In the genomic region with DNA sequence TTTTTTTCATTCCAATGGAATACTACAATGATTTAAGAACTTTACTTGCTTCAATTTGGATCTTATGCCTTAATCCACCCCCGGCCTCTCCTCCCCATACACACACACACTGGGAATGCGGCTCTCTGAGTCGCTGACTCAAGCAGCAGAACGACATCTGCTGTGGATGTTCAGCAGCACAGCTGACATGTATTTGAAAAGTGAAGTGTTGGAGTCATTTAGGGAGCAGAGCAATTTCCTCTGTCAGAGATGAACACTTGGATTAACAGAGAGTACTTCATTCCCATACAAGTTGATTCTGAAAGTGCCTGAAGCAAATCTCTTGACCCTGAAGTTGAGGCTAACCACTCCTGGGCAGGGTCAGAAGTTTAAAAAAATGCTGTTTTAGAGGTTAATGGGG, we compare ENCODE assay signal across 8 cellular contexts. TPM values are rescaled to one million over a fixed set of nuclear protein-coding genes. Genes with fewer than 3 reads are reported as not detected.
A peak's percentile ranks its signal among the peaks of the same experiment; 100 is the strongest.
DNase-seq lines count a peak whose midpoint lies in the region; ATAC-seq and TF ChIP-seq lines count a peak whose summit lies in the region.

No MANE protein-coding gene starts in this region.

- DNase-seq in HAP-1 (ENCODE audit: low spot score in 2 of 2) (peak; percentile 20 to 36), WTC11 (ENCODE audit: low spot score) (peak; percentile 16), right atrium auricular region (ENCODE audit: low spot score) (peak; percentile 76), skeletal muscle cell (ENCODE audit: low read depth) (peak; percentile 88), activated gamma-delta T cell treated with Interleukin-2 at 50 U/mL for 16 hours (no peak), SW 1271 (lab: John Stamatoyannopoulos, UW) (no peak), ecto neural progenitor cell (ENCODE audit: low spot score) (no peak)

- POLR2A ChIA-PET in WTC11 (lab: Charles Lee) = interaction anchor here (0.7 kb wide), 1 partner anchor 10 kb away, joined by 5 read pairs; no protein-coding TSS in a partner anchor

- CTCF ChIA-PET in WTC11 (lab: Charles Lee) = interaction anchor here (1.3 kb wide), 1 partner anchor 102 kb away, joined by 7 read pairs; no protein-coding TSS in a partner anchor

- no peaks in the 10 kb centered on the region for H3K36me3 Mint-ChIP-seq in WTC11

- in situ Hi-C loops in HAP-1 (cut with MboI; ENCODE audit: low sequenced_read_pairs) = no loop called here

- H3K27ac Mint-ChIP-seq in WTC11 = no peak overlapping the region

- no peaks in the 10 kb centered on the region for H3K9me3 ChIP-seq in HAP-1
- H3K9me3 ChIP-seq in right atrium auricular region = no peaks in the 10 kb centered on the region

- no peaks in the 10 kb centered on the region for H3K27me3 ChIP-seq in HAP-1 (ENCODE audit: low read depth)
- no peaks in the 10 kb centered on the region for H3K27me3 ChIP-seq in right atrium auricular region

- no peaks in the 10 kb centered on the region for H3K27me3 Mint-ChIP-seq in WTC11 (ENCODE audit: low read depth)

- H3K4me1 Mint-ChIP-seq in WTC11 = peaks cover 7% of the 10 kb centered on the region

- no peak overlapping the region for H3K4me3 Mint-ChIP-seq in WTC11

- peak overlapping the region; percentile 40 to 53 for H3K27ac ChIP-seq in right atrium auricular region

- no peaks in the 10 kb centered on the region for H3K36me3 ChIP-seq in HAP-1 (replicated peaks)
- H3K36me3 ChIP-seq in right atrium auricular region = no peaks in the 10 kb centered on the region

- TF ChIP-seq CTCF in WTC11 (IDR thresholded peaks at IDR 0.05) = no peak
- peak in 1 of 2 donors; percentile 56 for TF ChIP-seq CTCF in right atrium auricular region (IDR thresholded peaks at IDR 0.05)

- ATAC-seq in WTC11 (peak; percentile 67), HG02938 (IDR thresholded peaks at IDR 0.05; ENCODE audit: unreplicated experiment) (no peak)

- H3K4me1 ChIP-seq in HAP-1 (peaks cover 5% of the 10 kb centered on the region; the same call in 1 of the 2 replicates), right atrium auricular region (peaks cover 0 to 40% of the 10 kb centered on the region in 2 donors)

- H3K9me3 Mint-ChIP-seq in WTC11 = no peaks in the 10 kb centered on the region

- H3K4me3 ChIP-seq in HAP-1 = no peak overlapping the region
- H3K4me3 ChIP-seq in right atrium auricular region = no peak overlapping the region
- no peak overlapping the region for H3K4me3 ChIP-seq in skeletal muscle cell (ENCODE audit: low read depth, low read length)

TF ChIP-seq in WTC11, 78 proteins besides CTCF, POLR2A, EP300 and RAD21:
- TF ChIP-seq ESRRA (CRISPR knock-in tag; IDR thresholded peaks at IDR 0.05; ENCODE audit: borderline replicate concordance) (no peak), MYBL2 (CRISPR knock-in tag; IDR thresholded peaks at IDR 0.05) (no peak), TEAD4 (CRISPR knock-in tag; IDR thresholded peaks at IDR 0.05) (no peak), ELF4 (CRISPR knock-in tag; IDR thresholded peaks at IDR 0.05; ENCODE audit: low read depth) (no peak), NFYB (CRISPR knock-in tag; conservative IDR thresholded peaks at IDR 0.05; ENCODE audit: low read depth) (no peak), NR3C1 (CRISPR knock-in tag; conservative IDR thresholded peaks at IDR 0.05; ENCODE audit: low read depth) (no peak), OVOL2 (CRISPR knock-in tag; IDR thresholded peaks at IDR 0.05; ENCODE audit: borderline replicate concordance) (no peak), ZBTB21 (CRISPR knock-in tag; IDR thresholded peaks at IDR 0.05; ENCODE audit: borderline replicate concordance) (no peak), ZNF512 (CRISPR knock-in tag; IDR thresholded peaks at IDR 0.05; ENCODE audit: borderline replicate concordance) (no peak), ZBTB43 (CRISPR knock-in tag; IDR thresholded peaks at IDR 0.05) (no peak), CREB1 (CRISPR knock-in tag; IDR thresholded peaks at IDR 0.05) (no peak), MXD4 (CRISPR knock-in tag; IDR thresholded peaks at IDR 0.05; ENCODE audit: borderline replicate concordance) (no peak), ZNF416 (CRISPR knock-in tag; IDR thresholded peaks at IDR 0.05) (no peak), ZNF121 (CRISPR knock-in tag; IDR thresholded peaks at IDR 0.05) (no peak), CBFB (CRISPR knock-in tag; IDR thresholded peaks at IDR 0.05; ENCODE audit: low read depth) (no peak)
- TF ChIP-seq, protein P1, sequence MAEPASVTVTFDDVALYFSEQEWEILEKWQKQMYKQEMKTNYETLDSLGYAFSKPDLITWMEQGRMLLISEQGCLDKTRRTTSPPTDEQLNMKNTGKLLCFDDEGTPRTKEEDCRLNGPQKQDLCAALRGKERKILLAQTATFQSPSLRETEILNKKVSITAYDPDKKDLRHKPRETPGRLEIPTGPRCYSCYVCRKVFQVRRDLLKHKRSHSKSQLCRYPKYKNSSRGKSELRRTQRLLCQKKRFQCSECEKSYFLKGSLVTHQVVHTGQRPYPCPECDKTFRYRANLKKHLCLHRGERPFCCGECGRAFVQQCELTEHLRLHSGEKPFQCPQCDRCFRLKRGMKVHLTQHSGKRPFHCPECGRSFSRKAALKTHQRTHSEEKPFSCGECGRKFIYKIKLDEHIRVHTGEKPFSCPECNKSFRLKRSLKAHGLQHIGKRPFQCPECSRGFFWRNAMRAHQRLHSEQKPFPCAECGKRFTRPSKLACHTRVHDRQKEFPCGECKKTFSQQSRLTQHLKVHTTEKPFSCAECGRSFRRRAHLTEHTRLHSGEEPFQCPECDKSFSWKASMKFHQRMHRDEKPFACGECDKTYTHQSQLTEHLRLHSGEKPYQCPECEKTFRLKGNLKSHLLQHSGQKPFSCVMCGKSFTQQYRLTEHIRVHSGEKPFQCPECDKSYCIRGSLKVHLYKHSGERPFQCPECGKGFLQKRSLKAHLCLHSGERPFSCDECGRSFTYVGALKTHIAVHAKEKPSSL (CRISPR knock-in tag; conservative IDR thresholded peaks at IDR 0.05) = no peak
- TF ChIP-seq, protein P2, sequence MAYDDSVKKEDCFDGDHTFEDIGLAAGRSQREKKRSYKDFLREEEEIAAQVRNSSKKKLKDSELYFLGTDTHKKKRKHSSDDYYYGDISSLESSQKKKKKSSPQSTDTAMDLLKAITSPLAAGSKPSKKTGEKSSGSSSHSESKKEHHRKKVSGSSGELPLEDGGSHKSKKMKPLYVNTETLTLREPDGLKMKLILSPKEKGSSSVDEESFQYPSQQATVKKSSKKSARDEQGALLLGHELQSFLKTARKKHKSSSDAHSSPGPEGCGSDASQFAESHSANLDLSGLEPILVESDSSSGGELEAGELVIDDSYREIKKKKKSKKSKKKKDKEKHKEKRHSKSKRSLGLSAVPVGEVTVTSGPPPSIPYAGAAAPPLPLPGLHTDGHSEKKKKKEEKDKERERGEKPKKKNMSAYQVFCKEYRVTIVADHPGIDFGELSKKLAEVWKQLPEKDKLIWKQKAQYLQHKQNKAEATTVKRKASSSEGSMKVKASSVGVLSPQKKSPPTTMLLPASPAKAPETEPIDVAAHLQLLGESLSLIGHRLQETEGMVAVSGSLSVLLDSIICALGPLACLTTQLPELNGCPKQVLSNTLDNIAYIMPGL (CRISPR knock-in tag; IDR thresholded peaks at IDR 0.05) = no peak

RNA-seq across cellular contexts. Expression of gene LAMA4, which starts 27.9 kb away (rescaled TPM):
- total RNA-seq in WTC11 (2021) = 1.6 to 2.6 TPM (median 1.7 TPM) in 3 replicates
- total RNA-seq in right atrium auricular region = 10 to 100 TPM; 37.2 to 47.1 TPM

Comparison
In these comparisons a context has a peak if more than half of its experiments do, and no peak if none do; other contexts are left out.
1. DNase-seq: peak in HAP-1 (2 of 2), WTC11 (single experiment), right atrium auricular region (single experiment) and skeletal muscle cell (single experiment); none in activated gamma-delta T cell treated with Interleukin-2 at 50 U/mL for 16 hours (single experiment), SW 1271 (0 of 2) and ecto neural progenitor cell (single experiment).
2. RNA of gene LAMA4, which starts 27.9 kb away (total RNA-seq): 37.2 to 47.1 TPM in right atrium auricular region; 1.6 to 2.6 TPM in WTC11; every median in the first group is over 10 times any median in the second.